Comparison of ENCODE assay signal across 1 cellular context in genomic region chr16:84732674-84733352, GRCh38.
TF ChIP-seq lines count a peak whose summit lies in the region.

No MANE protein-coding gene starts in this region.

TF ChIP-seq in GM23338, 12 proteins besides CTCF, POLR2A, EP300 and RAD21:
- no peak for TF ChIP-seq ZNF462 (CRISPR knock-in tag; IDR thresholded peaks at IDR 0.05)
